12 cellular contexts compared by ENCODE assay signal in genomic region chr6:100460650-100461204, GRCh38. TPM values are rescaled to one million over a fixed set of nuclear protein-coding genes. Genes with fewer than 3 reads are reported as not detected.
A peak's percentile ranks its signal among the peaks of the same experiment; 100 is the strongest.
DNase-seq lines count a peak whose midpoint lies in the region; ATAC-seq lines count a peak whose summit lies in the region.
"Had no signal": no experiment of that assay in that cellular context is flagged by ENCODE, and none has a peak within 500 bp of the region (broad histone marks: within the 10 kb centered on the region; RNA-seq: fewer than 3 reads in every experiment).

No MANE protein-coding gene starts in this region.

- peaks cover 23% of the 10 kb centered on the region; the same call in 1 of the 2 replicates for H3F3A ChIP-seq in GM23248 (ENCODE audit: insufficient read depth)

- no peaks in the 10 kb centered on the region for H3K4me1 ChIP-seq in ACC112 (ENCODE audit: control insufficient read depth, insufficient read depth, low read length, unreplicated experiment)
- H3K4me1 ChIP-seq in GM23248 (ENCODE audit: insufficient read depth) = peaks cover 14% of the 10 kb centered on the region; the same call in 1 of the 2 replicates

- H3K36me3 Mint-ChIP-seq in activated naive CD8-positive, alpha-beta T cell treated with anti-CD3 and anti-CD28 coated beads for 36 hours = peaks cover 18% of the 10 kb centered on the region

- no peaks in the 10 kb centered on the region for H3K9me3 ChIP-seq in GM23248 (ENCODE audit: low read depth)

- peaks cover 8% of the 10 kb centered on the region for H3K4me1 Mint-ChIP-seq in activated naive CD8-positive, alpha-beta T cell treated with anti-CD3 and anti-CD28 coated beads for 36 hours

- H3K4me3 ChIP-seq in ACC112 (ENCODE audit: low read depth, low read length) = peak overlapping the region; percentile 62
- H3K4me3 ChIP-seq in GM23248 = peak overlapping the region; percentile 84
- H3K4me3 ChIP-seq: sigmoid colon had no signal

- no peaks in the 10 kb centered on the region for H3K36me3 ChIP-seq in ACC112 (ENCODE audit: insufficient read depth, low read length)
- no peaks in the 10 kb centered on the region for H3K36me3 ChIP-seq in GM23248 (ENCODE audit: low read depth)
- H3K36me3 ChIP-seq: sigmoid colon had no signal

- peak overlapping the region; percentile 79 for H3K9ac ChIP-seq in GM23248

- H2AFZ ChIP-seq in ACC112 (ENCODE audit: low read length, unreplicated experiment) (peak overlapping the region; percentile 51), GM23248 (peak overlapping the region; percentile 92)

- H3K27me3 ChIP-seq in ACC112 (ENCODE audit: insufficient read depth, low read length) (peaks cover 100% of the 10 kb centered on the region), GM23248 (replicated peaks; ENCODE audit: insufficient read depth) (no peaks in the 10 kb centered on the region)

- in situ Hi-C loops in GM23248 (cut with MboI) = no loop called here

- no peak overlapping the region for H3K4me3 Mint-ChIP-seq in activated naive CD8-positive, alpha-beta T cell treated with anti-CD3 and anti-CD28 coated beads for 36 hours

- H3K27ac Mint-ChIP-seq in activated naive CD8-positive, alpha-beta T cell treated with anti-CD3 and anti-CD28 coated beads for 36 hours = no peak overlapping the region
- H3K27ac Mint-ChIP-seq: activated T-helper 1 cell treated with anti-CD3 and anti-CD28 coated beads, Interleukin-12 subunit alpha, Interleukin-12 subunit beta, Interleukin-2, Interleukin-4 antibody, amounts not matched to agents 30 ng/mL and 10 ng/mL and 1 ng/mL, durations not matched to agents 14 hours and 24 hours and 36 hours had no signal

- H3K4me2 ChIP-seq in GM23248 (ENCODE audit: unreplicated experiment) = peak overlapping the region; percentile 94

- H3K27me3 Mint-ChIP-seq in activated naive CD8-positive, alpha-beta T cell treated with anti-CD3 and anti-CD28 coated beads for 36 hours = peaks cover 53% of the 10 kb centered on the region

- 3 to 6% methylated on average over 9 of the region's 9 CpGs for WGBS in GM23248 (ENCODE audit: low coverage in 1 of 2, low lambda C conversion rate in 2 of 2, missing lambda C conversion rate in 2 of 2), 2 experiments

- no peaks in the 10 kb centered on the region for H4K20me1 ChIP-seq in GM23248 (ENCODE audit: insufficient read depth)

- no peak overlapping the region for H3K27ac ChIP-seq in ACC112 (ENCODE audit: low read depth, low read length)
- H3K27ac ChIP-seq in GM23248 = peak overlapping the region; percentile 59
- H3K27ac ChIP-seq: sigmoid colon had no signal

- DNase-seq in GM23248 = peak; percentile 63
- DNase-seq in OCI-M1 (lab: John Stamatoyannopoulos, UW) = peak; percentile 63
- DNase-seq in glomerular visceral epithelial cell (ENCODE audit: extremely low spot score) = peak; percentile 26
- no peak for DNase-seq in NCI-H1930 (lab: John Stamatoyannopoulos, UW)
- DNase-seq in activated naive CD8-positive, alpha-beta T cell treated with anti-CD3 and anti-CD28 coated beads for 36 hours = no peak
- DNase-seq: sigmoid colon had no signal

- no peak for ATAC-seq in GM19351 (IDR thresholded peaks at IDR 0.05; ENCODE audit: unreplicated experiment)
- ATAC-seq in HG02678 (IDR thresholded peaks at IDR 0.05; ENCODE audit: unreplicated experiment) = no peak

- peaks cover 17% of the 10 kb centered on the region for H3K9me3 Mint-ChIP-seq in activated naive CD8-positive, alpha-beta T cell treated with anti-CD3 and anti-CD28 coated beads for 36 hours
- H3K9me3 Mint-ChIP-seq: activated T-helper 1 cell treated with anti-CD3 and anti-CD28 coated beads, Interleukin-12 subunit alpha, Interleukin-12 subunit beta, Interleukin-2, Interleukin-4 antibody, amounts not matched to agents 30 ng/mL and 10 ng/mL and 1 ng/mL, durations not matched to agents 14 hours and 24 hours and 36 hours had no signal

- H3K79me2 ChIP-seq in ACC112 (ENCODE audit: control insufficient read depth, insufficient read depth, low read length, unreplicated experiment) (no peaks in the 10 kb centered on the region), GM23248 (ENCODE audit: insufficient read depth) (no peaks in the 10 kb centered on the region)

- H3K9me2 ChIP-seq in GM23248 (ENCODE audit: insufficient read depth) = no peaks in the 10 kb centered on the region

RNA-seq across cellular contexts. Expression of gene SIM1, which starts 4.0 kb away (rescaled TPM):
- total RNA-seq in GM23248 (2014; rRNA removed; shearing (Covaris generic)) = 1.6 and 4.9 TPM in 2 replicates
- 1.2 and 1.5 TPM in 2 replicates for polyA plus RNA-seq in GM23248 (2016; fragmentation: Nextera tagmentation; extraction: Ambion mirVana)
- not detected for total RNA-seq in activated naive CD8-positive, alpha-beta T cell treated with anti-CD3 and anti-CD28 coated beads for 36 hours
- total RNA-seq: frontal cortex, RPMI7951, sigmoid colon had no signal
- polyA plus RNA-seq: sigmoid colon had no signal

Comparison
In these comparisons a context has a peak if more than half of its experiments do, and no peak if none do; other contexts are left out.
1. DNase-seq: peak in GM23248 (single experiment), OCI-M1 (single experiment) and glomerular visceral epithelial cell (single experiment); none in NCI-H1930 (0 of 2) and activated naive CD8-positive, alpha-beta T cell treated with anti-CD3 and anti-CD28 coated beads for 36 hours (single experiment).